Comparison of ENCODE assay signal across 1 cellular context in genomic region chr7:110645060-110645459, GRCh38.
TF ChIP-seq lines count a peak whose summit lies in the region.

No MANE protein-coding gene starts in this region.

TF ChIP-seq in HepG2, 621 proteins besides CTCF, POLR2A, EP300 and RAD21:
- TF ChIP-seq ZNF318 (CRISPR knock-in tag; IDR thresholded peaks at IDR 0.05): no peak
- no peak for TF ChIP-seq CEBPG (CRISPR knock-in tag; IDR thresholded peaks at IDR 0.05)
- TF ChIP-seq SCMH1 (CRISPR knock-in tag; IDR thresholded peaks at IDR 0.05; ENCODE audit: borderline replicate concordance): no peak
- TF ChIP-seq ADNP (CRISPR knock-in tag; IDR thresholded peaks at IDR 0.05): no peak
- TF ChIP-seq, protein P1, sequence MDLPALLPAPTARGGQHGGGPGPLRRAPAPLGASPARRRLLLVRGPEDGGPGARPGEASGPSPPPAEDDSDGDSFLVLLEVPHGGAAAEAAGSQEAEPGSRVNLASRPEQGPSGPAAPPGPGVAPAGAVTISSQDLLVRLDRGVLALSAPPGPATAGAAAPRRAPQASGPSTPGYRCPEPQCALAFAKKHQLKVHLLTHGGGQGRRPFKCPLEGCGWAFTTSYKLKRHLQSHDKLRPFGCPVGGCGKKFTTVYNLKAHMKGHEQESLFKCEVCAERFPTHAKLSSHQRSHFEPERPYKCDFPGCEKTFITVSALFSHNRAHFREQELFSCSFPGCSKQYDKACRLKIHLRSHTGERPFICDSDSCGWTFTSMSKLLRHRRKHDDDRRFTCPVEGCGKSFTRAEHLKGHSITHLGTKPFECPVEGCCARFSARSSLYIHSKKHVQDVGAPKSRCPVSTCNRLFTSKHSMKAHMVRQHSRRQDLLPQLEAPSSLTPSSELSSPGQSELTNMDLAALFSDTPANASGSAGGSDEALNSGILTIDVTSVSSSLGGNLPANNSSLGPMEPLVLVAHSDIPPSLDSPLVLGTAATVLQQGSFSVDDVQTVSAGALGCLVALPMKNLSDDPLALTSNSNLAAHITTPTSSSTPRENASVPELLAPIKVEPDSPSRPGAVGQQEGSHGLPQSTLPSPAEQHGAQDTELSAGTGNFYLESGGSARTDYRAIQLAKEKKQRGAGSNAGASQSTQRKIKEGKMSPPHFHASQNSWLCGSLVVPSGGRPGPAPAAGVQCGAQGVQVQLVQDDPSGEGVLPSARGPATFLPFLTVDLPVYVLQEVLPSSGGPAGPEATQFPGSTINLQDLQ (CRISPR knock-in tag; IDR thresholded peaks at IDR 0.05): no peak
- TF ChIP-seq KAT8 (CRISPR knock-in tag; IDR thresholded peaks at IDR 0.05): no peak
- no peak for TF ChIP-seq ZNF737 (CRISPR knock-in tag; IDR thresholded peaks at IDR 0.05; ENCODE audit: borderline replicate concordance)
- no peak for TF ChIP-seq NCOR1 (IDR thresholded peaks at IDR 0.05; ENCODE audit: borderline replicate concordance, low read length)
- TF ChIP-seq GATAD1 (CRISPR knock-in tag; IDR thresholded peaks at IDR 0.05): no peak
- TF ChIP-seq ZNF770 (CRISPR knock-in tag; IDR thresholded peaks at IDR 0.05): no peak
- no peak for TF ChIP-seq ZMYM3 (CRISPR knock-in tag; IDR thresholded peaks at IDR 0.05)
- TF ChIP-seq ZNF512 (CRISPR knock-in tag; IDR thresholded peaks at IDR 0.05): no peak
- no peak for TF ChIP-seq ERF (CRISPR knock-in tag; IDR thresholded peaks at IDR 0.05)
- TF ChIP-seq NFKBIZ (CRISPR knock-in tag; IDR thresholded peaks at IDR 0.05): no peak
- TF ChIP-seq, protein P2, sequence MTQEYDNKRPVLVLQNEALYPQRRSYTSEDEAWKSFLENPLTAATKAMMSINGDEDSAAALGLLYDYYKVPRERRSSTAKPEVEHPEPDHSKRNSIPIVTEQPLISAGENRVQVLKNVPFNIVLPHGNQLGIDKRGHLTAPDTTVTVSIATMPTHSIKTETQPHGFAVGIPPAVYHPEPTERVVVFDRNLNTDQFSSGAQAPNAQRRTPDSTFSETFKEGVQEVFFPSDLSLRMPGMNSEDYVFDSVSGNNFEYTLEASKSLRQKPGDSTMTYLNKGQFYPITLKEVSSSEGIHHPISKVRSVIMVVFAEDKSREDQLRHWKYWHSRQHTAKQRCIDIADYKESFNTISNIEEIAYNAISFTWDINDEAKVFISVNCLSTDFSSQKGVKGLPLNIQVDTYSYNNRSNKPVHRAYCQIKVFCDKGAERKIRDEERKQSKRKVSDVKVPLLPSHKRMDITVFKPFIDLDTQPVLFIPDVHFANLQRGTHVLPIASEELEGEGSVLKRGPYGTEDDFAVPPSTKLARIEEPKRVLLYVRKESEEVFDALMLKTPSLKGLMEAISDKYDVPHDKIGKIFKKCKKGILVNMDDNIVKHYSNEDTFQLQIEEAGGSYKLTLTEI (CRISPR knock-in tag; conservative IDR thresholded peaks at IDR 0.05): no peak
- no peak for TF ChIP-seq ZNF614 (CRISPR knock-in tag; IDR thresholded peaks at IDR 0.05; ENCODE audit: borderline replicate concordance)
- no peak for TF ChIP-seq HHEX (CRISPR knock-in tag; IDR thresholded peaks at IDR 0.05)
